16 cellular contexts compared by ENCODE assay signal in genomic region chr21:42000908-42001307, GRCh38.
"Had no signal": no experiment of that assay in that cellular context is flagged by ENCODE, and none has a peak within 500 bp of the region (broad histone marks: within the 10 kb centered on the region; RNA-seq: fewer than 3 reads in every experiment).

No MANE protein-coding gene starts in this region.

- H3K4me1 Mint-ChIP-seq: immature natural killer cell had no signal

- H3K9me3 Mint-ChIP-seq: effector memory CD8-positive, alpha-beta T cell; immature natural killer cell; type B pancreatic cell had no signal

- DNase-seq: activated CD4-positive, alpha-beta T cell treated with anti-CD3 and anti-CD28 coated beads, Interleukin-2, amount 50 U/mL, for 1 hour; activated CD4-positive, CD25-positive, alpha-beta regulatory T cell; activated naive CD4-positive, alpha-beta T cell treated with Interleukin-2 at 50 U/mL for 16 hours; activated T-cell treated with anti-CD3 and anti-CD28 coated beads, Interleukin-2, amount 50 U/mL, for 1 hour; amygdala; effector memory CD8-positive, alpha-beta T cell; immature natural killer cell; kidney glomerular epithelial cell; left ventricle myocardium inferior; naive B cell; SK-N-SH; stimulated activated CD4-positive, alpha-beta T cell treated with anti-CD3 and anti-CD28 coated beads, Interleukin-2, amount 100 ng/mL, for 24 hours; T1000; testis had no signal

- H3K4me3 Mint-ChIP-seq: effector memory CD8-positive, alpha-beta T cell; immature natural killer cell; naive B cell; neural crest cell; type B pancreatic cell had no signal

- ATAC-seq: effector memory CD8-positive, alpha-beta T cell had no signal

- H3K27me3 Mint-ChIP-seq: effector memory CD8-positive, alpha-beta T cell; naive B cell; type B pancreatic cell had no signal

- H3K27ac Mint-ChIP-seq: immature natural killer cell, type B pancreatic cell had no signal
